ENCODE assay signal across 24 cellular contexts in the genomic region with DNA sequence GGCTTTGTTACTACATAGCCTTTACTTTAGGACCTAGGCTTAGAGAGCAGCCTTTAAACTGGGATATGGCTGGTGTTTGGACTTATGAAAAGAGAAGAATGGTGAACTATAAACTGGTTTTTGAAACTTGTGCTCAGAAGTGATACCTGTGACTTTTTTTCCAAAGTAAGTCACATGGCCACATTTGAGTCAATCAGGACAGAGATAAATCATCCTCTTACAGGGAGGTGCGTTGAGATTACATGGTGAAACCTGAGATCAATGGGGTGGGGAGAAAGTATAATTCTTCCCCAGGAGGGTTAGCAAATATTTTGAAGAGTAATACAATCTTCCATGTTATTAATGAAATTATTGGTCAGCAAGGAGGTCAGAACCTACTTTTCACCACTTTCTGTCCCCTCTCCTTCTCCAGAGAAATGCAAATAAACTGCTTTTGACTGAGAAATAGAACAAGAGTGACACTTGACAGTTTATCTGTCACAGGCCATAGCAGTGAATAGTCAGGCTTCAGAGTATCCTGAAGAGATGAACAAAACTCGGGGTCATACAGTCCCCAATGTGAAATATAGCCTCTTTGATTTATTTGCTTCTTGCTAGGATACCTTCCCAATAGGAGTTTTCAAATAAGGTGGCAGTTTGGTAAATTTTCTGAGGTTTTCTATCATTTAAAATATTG. TPM values are rescaled to one million over a fixed set of nuclear protein-coding genes. Genes with fewer than 3 reads are reported as not detected.
DNase-seq lines count a peak whose midpoint lies in the region; ATAC-seq, FAIRE-seq and TF ChIP-seq lines count a peak whose summit lies in the region.
"Had no signal": no experiment of that assay in that cellular context is flagged by ENCODE, and none has a peak within 500 bp of the region (broad histone marks: within the 10 kb centered on the region; RNA-seq: fewer than 3 reads in every experiment).

No MANE protein-coding gene starts in this region.

- POLR2A ChIA-PET in activated CD4-positive, alpha-beta T cell treated with anti-CD3 and anti-CD28 coated beads for 36 hours (lab: Charles Lee): no interaction called here
- POLR2A ChIA-PET in activated CD4-positive, alpha-beta T cell treated with anti-CD3 and anti-CD28 coated beads, Interleukin-2, amount 10 ng/mL, durations not matched to agents 7 days and 5 days (lab: Charles Lee): no interaction called here
- POLR2A ChIA-PET in HEK293T (lab: Yijun Ruan, JAX) (no interaction called here), K562 (lab: Yijun Ruan, JAX) (no interaction called here)

- H3K36me3 ChIP-seq in K562 (ENCODE audit: control insufficient read depth, insufficient read depth, low read length): no peaks in the 10 kb centered on the region
- no peaks in the 10 kb centered on the region for H3K36me3 ChIP-seq in breast epithelium
- H3K36me3 ChIP-seq: BLaER1 treated with 17β-estradiol and CSF1 and Interleukin-3, amounts not matched to agents 10 nM and 100 nM had no signal

- H3K27me3 ChIP-seq in K562 (ENCODE audit: control insufficient read depth in 2 of 2, insufficient read depth in 2 of 2, low read length in 2 of 2) (no peaks in the 10 kb centered on the region), breast epithelium (no peaks in the 10 kb centered on the region)
- H3K27me3 ChIP-seq: BLaER1 treated with 17β-estradiol and CSF1 and Interleukin-3, amounts not matched to agents 10 nM and 100 nM had no signal

- no peak overlapping the region for H3K4me2 ChIP-seq in K562 (ENCODE audit: insufficient read depth, low read length)
- H3K4me2 ChIP-seq: BLaER1 treated with 17β-estradiol and CSF1 and Interleukin-3, amounts not matched to agents 10 nM and 100 nM; GM23338 had no signal

- no peak overlapping the region for H3K27ac Mint-ChIP-seq in activated CD4-positive, alpha-beta T cell treated with anti-CD3 and anti-CD28 coated beads for 36 hours
- H3K27ac Mint-ChIP-seq in activated CD4-positive, alpha-beta T cell treated with anti-CD3 and anti-CD28 coated beads, Interleukin-2, amount 10 ng/mL, durations not matched to agents 7 days and 5 days: no peak overlapping the region
- H3K27ac Mint-ChIP-seq in stimulated activated effector memory CD8-positive, alpha-beta T cell treated with anti-CD3 and anti-CD28 coated beads, Interleukin-12 subunit alpha, Interleukin-12 subunit beta, amount 100 ng/mL, for 72 hours: no peak overlapping the region
- H3K27ac Mint-ChIP-seq: B cell; CD14-positive monocyte; CD4-positive, alpha-beta T cell; CD8-positive, alpha-beta memory T cell; GM23338; H9; HFFc6 had no signal

- peaks cover 3% of the 10 kb centered on the region for H3K27me3 Mint-ChIP-seq in activated CD4-positive, alpha-beta T cell treated with anti-CD3 and anti-CD28 coated beads for 36 hours
- no peaks in the 10 kb centered on the region for H3K27me3 Mint-ChIP-seq in activated CD4-positive, alpha-beta T cell treated with anti-CD3 and anti-CD28 coated beads, Interleukin-2, amount 10 ng/mL, durations not matched to agents 7 days and 5 days
- H3K27me3 Mint-ChIP-seq: CD4-positive, alpha-beta T cell had no signal

- CTCF ChIA-PET in activated CD4-positive, alpha-beta T cell treated with anti-CD3 and anti-CD28 coated beads for 36 hours (lab: Charles Lee): no interaction called here
- CTCF ChIA-PET in activated CD4-positive, alpha-beta T cell treated with anti-CD3 and anti-CD28 coated beads, Interleukin-2, amount 10 ng/mL, durations not matched to agents 7 days and 5 days (lab: Charles Lee): no interaction called here
- CTCF ChIA-PET in HEK293T (lab: Yijun Ruan, JAX): no interaction called here
- CTCF ChIA-PET in K562 (lab: Yijun Ruan, JAX; ENCODE audit: low intra/inter-chr PET ratio): no interaction called here

- H3K4me3 Mint-ChIP-seq in activated CD4-positive, alpha-beta T cell treated with anti-CD3 and anti-CD28 coated beads for 36 hours: no peak overlapping the region
- no peak overlapping the region for H3K4me3 Mint-ChIP-seq in activated CD4-positive, alpha-beta T cell treated with anti-CD3 and anti-CD28 coated beads, Interleukin-2, amount 10 ng/mL, durations not matched to agents 7 days and 5 days
- no peak overlapping the region for H3K4me3 Mint-ChIP-seq in stimulated activated effector memory CD8-positive, alpha-beta T cell treated with anti-CD3 and anti-CD28 coated beads, Interleukin-12 subunit alpha, Interleukin-12 subunit beta, amount 100 ng/mL, for 72 hours
- H3K4me3 Mint-ChIP-seq: B cell; CD14-positive monocyte; CD4-positive, alpha-beta T cell; CD8-positive, alpha-beta memory T cell; GM23338; H9; HFFc6 had no signal

- no peaks in the 10 kb centered on the region for H3K36me3 Mint-ChIP-seq in activated CD4-positive, alpha-beta T cell treated with anti-CD3 and anti-CD28 coated beads for 36 hours (ENCODE audit: low read depth)
- no peaks in the 10 kb centered on the region for H3K36me3 Mint-ChIP-seq in activated CD4-positive, alpha-beta T cell treated with anti-CD3 and anti-CD28 coated beads, Interleukin-2, amount 10 ng/mL, durations not matched to agents 7 days and 5 days (ENCODE audit: low read depth)
- H3K36me3 Mint-ChIP-seq in stimulated activated effector memory CD8-positive, alpha-beta T cell treated with anti-CD3 and anti-CD28 coated beads, Interleukin-12 subunit alpha, Interleukin-12 subunit beta, amount 100 ng/mL, for 72 hours: no peaks in the 10 kb centered on the region
- H3K36me3 Mint-ChIP-seq: CD8-positive, alpha-beta memory T cell had no signal

- no peak overlapping the region for H2AFZ ChIP-seq in K562 (ENCODE audit: low read depth, low read length)
- H2AFZ ChIP-seq: GM23338 had no signal

- DNase-seq in activated CD4-positive, alpha-beta T cell treated with anti-CD3 and anti-CD28 coated beads for 36 hours: no peak
- no peak for DNase-seq in activated CD4-positive, alpha-beta T cell treated with anti-CD3 and anti-CD28 coated beads, Interleukin-2, amount 10 ng/mL, durations not matched to agents 7 days and 5 days
- no peak for DNase-seq in HEK293T (ENCODE audit: extremely low spot score)
- peak in 2 of 4 experiments; percentile 1 to 22 for DNase-seq in K562 (ENCODE audit: extremely low read depth in 1 of 4, low spot score in 3 of 4)
- peak in 1 of 2 donors; percentile 12 for DNase-seq in stimulated activated effector memory CD8-positive, alpha-beta T cell treated with anti-CD3 and anti-CD28 coated beads, Interleukin-12 subunit alpha, Interleukin-12 subunit beta, amount 100 ng/mL, for 72 hours (ENCODE audit: low spot score in 2 of 2)
- no peak for DNase-seq in medulla oblongata (ENCODE audit: extremely low spot score)
- DNase-seq in breast epithelium (ENCODE audit: low spot score in 2 of 2): no peak
- DNase-seq: CD4-positive, alpha-beta T cell; CD8-positive, alpha-beta memory T cell; DMS 273 treated with DMSO at 0.1 percent for 48 hours; DMS79; EL; GDM1; H9; HFFc6 had no signal

- FAIRE-seq in K562 (lab: Jason Lieb, UNC): peak; percentile 51
- FAIRE-seq: D721Med, GM12878, GM19239 had no signal

- no peak overlapping the region for H3K9ac ChIP-seq in K562 (ENCODE audit: insufficient read depth in 1 of 2, low read depth in 2 of 2, low read length in 2 of 2)
- H3K9ac ChIP-seq: BLaER1 treated with 17β-estradiol and CSF1 and Interleukin-3, amounts not matched to agents 10 nM and 100 nM had no signal

- no peak for TF ChIP-seq CTCF in K562 (IDR thresholded peaks at IDR 0.05 in 2 of 3, conservative IDR thresholded peaks at IDR 0.05 in 1 of 3; ENCODE audit: insufficient read depth in 2 of 3, low read depth in 1 of 3, low read length in 3 of 3)
- TF ChIP-seq CTCF in breast epithelium (IDR thresholded peaks at IDR 0.05): no peak

- H3K4me1 ChIP-seq in K562 (replicated peaks in 1 of 2; ENCODE audit: control insufficient read depth in 2 of 2, insufficient read depth in 2 of 2, low read length in 2 of 2): peaks cover 0 to 9% of the 10 kb centered on the region in 2 experiments; a peak in 2 of 5 replicates
- H3K4me1 ChIP-seq in breast epithelium: no peaks in the 10 kb centered on the region
- H3K4me1 ChIP-seq: BLaER1 treated with 17β-estradiol and CSF1 and Interleukin-3, amounts not matched to agents 10 nM and 100 nM had no signal

- TF ChIP-seq EP300 in K562 (IDR thresholded peaks at IDR 0.05; ENCODE audit: low read length): no peak

- H3K79me2 ChIP-seq in K562 (ENCODE audit: control insufficient read depth, insufficient read depth, low read length): no peaks in the 10 kb centered on the region

- no peaks in the 10 kb centered on the region for H4K20me1 ChIP-seq in K562 (replicated peaks; ENCODE audit: control insufficient read depth, insufficient read depth, low read length)
- H4K20me1 ChIP-seq: BLaER1 treated with 17β-estradiol and CSF1 and Interleukin-3, amounts not matched to agents 10 nM and 100 nM had no signal

- WGBS in K562 (ENCODE audit: insufficient coverage, low coverage, missing lambda C conversion rate): 0% methylated on average over 2 of the region's 2 CpGs

- TF ChIP-seq POLR2A in K562 (conservative IDR thresholded peaks at IDR 0.05) (no peak), breast epithelium (IDR thresholded peaks at IDR 0.05) (no peak)

- H3K4me1 Mint-ChIP-seq in activated CD4-positive, alpha-beta T cell treated with anti-CD3 and anti-CD28 coated beads for 36 hours: peaks cover 13% of the 10 kb centered on the region
- no peaks in the 10 kb centered on the region for H3K4me1 Mint-ChIP-seq in activated CD4-positive, alpha-beta T cell treated with anti-CD3 and anti-CD28 coated beads, Interleukin-2, amount 10 ng/mL, durations not matched to agents 7 days and 5 days
- H3K4me1 Mint-ChIP-seq in stimulated activated effector memory CD8-positive, alpha-beta T cell treated with anti-CD3 and anti-CD28 coated beads, Interleukin-12 subunit alpha, Interleukin-12 subunit beta, amount 100 ng/mL, for 72 hours: no peaks in the 10 kb centered on the region
- H3K4me1 Mint-ChIP-seq: B cell; CD14-positive monocyte; CD8-positive, alpha-beta memory T cell had no signal

- TF ChIP-seq RAD21 in K562 (CRISPR knock-in tag; conservative IDR thresholded peaks at IDR 0.05 in 1 of 2, IDR thresholded peaks at IDR 0.05 in 1 of 2): no peak

- intact Hi-C loops in activated CD4-positive, alpha-beta T cell treated with anti-CD3 and anti-CD28 coated beads for 36 hours (cut with DNase I, micrococcal nuclease): no loop called here
- intact Hi-C loops in K562 (cut with micrococcal nuclease) (no loop called here), breast epithelium (cut with DNase I; ENCODE audit: low total_unique reads) (no loop called here)

- peak; percentile 58 for ATAC-seq in activated CD4-positive, alpha-beta T cell treated with anti-CD3 and anti-CD28 coated beads for 36 hours
- ATAC-seq in K562: peak; percentile 72
- peak; percentile 52 for ATAC-seq in stimulated activated effector memory CD8-positive, alpha-beta T cell treated with anti-CD3 and anti-CD28 coated beads, Interleukin-12 subunit alpha, Interleukin-12 subunit beta, amount 100 ng/mL, for 72 hours
- ATAC-seq: GM12878, GM23338, HCT116 had no signal

- in situ Hi-C loops in K562 (cut with MboI): no loop called here

- no peaks in the 10 kb centered on the region for H3K9me1 ChIP-seq in K562 (ENCODE audit: control insufficient read depth, insufficient read depth, low read length)

- H3K9me3 ChIP-seq in K562 (replicated peaks; ENCODE audit: control insufficient read depth, insufficient read depth, low read depth, low read length) (no peaks in the 10 kb centered on the region), breast epithelium (no peaks in the 10 kb centered on the region)
- H3K9me3 ChIP-seq: BLaER1 treated with 17β-estradiol and CSF1 and Interleukin-3, amounts not matched to agents 10 nM and 100 nM had no signal

- BruUV-seq in K562 (replicated peaks; lab: Mats Ljungman, UMichigan): no TSS peak

- H3K27ac ChIP-seq in K562 (ENCODE audit: extremely low read depth, low read depth, low read length) (no peak overlapping the region), breast epithelium (no peak overlapping the region)
- H3K27ac ChIP-seq: 22Rv1; BLaER1 treated with 17β-estradiol and CSF1 and Interleukin-3, amounts not matched to agents 10 nM and 100 nM had no signal

- H3K4me3 ChIP-seq in K562 (no peak overlapping the region), breast epithelium (no peak overlapping the region)
- H3K4me3 ChIP-seq: BLaER1 treated with 17β-estradiol and CSF1 and Interleukin-3, amounts not matched to agents 10 nM and 100 nM; GM12878; GM23338 had no signal

- no peaks in the 10 kb centered on the region for H3K9me3 Mint-ChIP-seq in activated CD4-positive, alpha-beta T cell treated with anti-CD3 and anti-CD28 coated beads for 36 hours (ENCODE audit: low read depth)
- no peaks in the 10 kb centered on the region for H3K9me3 Mint-ChIP-seq in activated CD4-positive, alpha-beta T cell treated with anti-CD3 and anti-CD28 coated beads, Interleukin-2, amount 10 ng/mL, durations not matched to agents 7 days and 5 days
- H3K9me3 Mint-ChIP-seq in stimulated activated effector memory CD8-positive, alpha-beta T cell treated with anti-CD3 and anti-CD28 coated beads, Interleukin-12 subunit alpha, Interleukin-12 subunit beta, amount 100 ng/mL, for 72 hours: no peaks in the 10 kb centered on the region
- H3K9me3 Mint-ChIP-seq: CD4-positive, alpha-beta T cell; CD8-positive, alpha-beta memory T cell; GM23338; HFFc6 had no signal

RNA-seq across cellular contexts. Expression of a gene that starts 11.1 kb away (rescaled TPM):
- 1 to 10 TPM; 5.6 to 6.2 TPM for total RNA-seq in activated CD4-positive, alpha-beta T cell treated with anti-CD3 and anti-CD28 coated beads for 36 hours
- total RNA-seq in activated CD4-positive, alpha-beta T cell treated with anti-CD3 and anti-CD28 coated beads, Interleukin-2, amount 10 ng/mL, durations not matched to agents 7 days and 5 days: 10 to 100 TPM; 21.5 to 24.0 TPM
- 13.0 and 13.7 TPM in 2 replicates for total RNA-seq in K562 (2011; cell fraction: chromatin; rRNA removed; ENCODE audit: low replicate concordance)
- total RNA-seq in K562 (2011; cell fraction: nucleolus; rRNA removed): 12.0 and 12.5 TPM in 2 replicates
- 12.7 and 17.8 TPM in 2 replicates for total RNA-seq in K562 (2011; cell fraction: nucleoplasm; rRNA removed)
- 11.3 and 12.2 TPM in 2 replicates for total RNA-seq in K562 (2014; rRNA removed)
- 10.5 and 12.3 TPM in 2 replicates for total RNA-seq in K562 (2014; rRNA removed; fragmentation: Illumina TruSeq; extraction: Trizol)
- 13.6 and 15.6 TPM in 2 replicates for total RNA-seq in K562 (2015; rRNA removed; fragmentation: Illumina TruSeq; extraction: Trizol)
- 10.3 and 13.2 TPM in 2 replicates for total RNA-seq in K562 (2021)
- polyA plus RNA-seq in K562 (2011; rRNA removed): 3.4 and 9.2 TPM in 2 replicates
- polyA plus RNA-seq in K562 (2011; cell fraction: cytosol; rRNA removed): 2.5 and 5.0 TPM in 2 replicates
- polyA plus RNA-seq in K562 (2011; cell fraction: nucleus; rRNA removed): 7.7 and 17.1 TPM in 2 replicates
- polyA plus RNA-seq in K562 (2012): 9.2 and 14.9 TPM in 2 replicates
- polyA plus RNA-seq in K562 (2014; fragmentation: Illumina TruSeq; extraction: Trizol): 8.8 and 10.8 TPM in 2 replicates
- polyA plus RNA-seq in K562 (2014; fragmentation: Nextera tagmentation; extraction: Ambion mirVana): 1 to 10 TPM; 2.5 to 3.0 TPM
- polyA plus RNA-seq in K562 (2014; rRNA removed): 6.9 and 7.4 TPM in 2 replicates
- polyA minus RNA-seq in K562 (2011; rRNA and poly(A)+ RNA removed): 12.0 and 12.8 TPM in 2 replicates
- 5.4 and 6.0 TPM in 2 replicates for polyA minus RNA-seq in K562 (2011; cell fraction: cytosol; rRNA and poly(A)+ RNA removed)
- 13.3 and 16.8 TPM in 2 replicates for polyA minus RNA-seq in K562 (2011; cell fraction: nucleus; rRNA and poly(A)+ RNA removed)
- total RNA-seq in breast epithelium: 10 to 100 TPM; 22.9 to 33.8 (median 23.4) TPM
